Comparison of ENCODE assay signal across 8 cellular contexts in genomic region chr11:18243783-18244362, GRCh38.
DNase-seq lines count a peak whose midpoint lies in the region; ATAC-seq lines count a peak whose summit lies in the region.

No MANE protein-coding gene starts in this region.

- DNase-seq in NCI-H2107 treated with DMSO at 0.1 percent for 48 hours (lab: John Stamatoyannopoulos, UW; ENCODE audit: unreplicated experiment) (peak; percentile 35), NCI-H2107 (lab: John Stamatoyannopoulos, UW) (no peak), NAMALWA (ENCODE audit: low spot score) (peak; percentile 84), T follicular helper cell (ENCODE audit: low read depth) (peak; percentile 35), astrocyte of the hippocampus (ENCODE audit: low read depth, low spot score) (peak; percentile 77), kidney glomerular epithelial cell (lab: John Stamatoyannopoulos, UW) (peak; percentile 66)
- peak; percentile 8 for DNase-seq in stimulated activated CD8-positive, alpha-beta memory T cell treated with anti-CD3 and anti-CD28 coated beads, Interleukin-12 subunit alpha, Interleukin-12 subunit beta, amount 100 ng/mL, for 4 hours (ENCODE audit: low read depth)

- ATAC-seq in GM18868 (IDR thresholded peaks at IDR 0.05; ENCODE audit: unreplicated experiment) = no peak
